7 cellular contexts compared by ENCODE assay signal in genomic region chr12:47391566-47391965, GRCh38.
DNase-seq lines count a peak whose midpoint lies in the region; ATAC-seq and TF ChIP-seq lines count a peak whose summit lies in the region.

No MANE protein-coding gene starts in this region.

- no peaks in the 10 kb centered on the region for H3K27me3 ChIP-seq in stomach

- H3K27ac ChIP-seq in VCaP, result peak overlapping the region; percentile 64; the same call in 1 of the 2 replicates
- no peak overlapping the region for H3K27ac ChIP-seq in stomach

- H3K9me3 Mint-ChIP-seq in natural killer cell, result peaks cover 0 to 5% of the 10 kb centered on the region in 2 donors

- H3K4me3 ChIP-seq in stomach, result no peak overlapping the region

- H3K36me3 Mint-ChIP-seq in natural killer cell, result no peaks in the 10 kb centered on the region

- H3K4me1 Mint-ChIP-seq in natural killer cell, result peaks cover 42 to 46% of the 10 kb centered on the region in 2 donors

- DNase-seq in activated T-helper 9 cell treated with anti-CD3 and anti-CD28 coated beads, Interleukin-2, amount 50 U/mL, for 16 hours (ENCODE audit: low read depth), result peak; percentile 41
- DNase-seq in natural killer cell (peak; percentile 60), stomach (peak; percentile 26), mucosa of gallbladder (ENCODE audit: low spot score) (no peak), D341Med (ENCODE audit: low spot score) (no peak)

- TF ChIP-seq EP300 in stomach (IDR thresholded peaks at IDR 0.05), result no peak

- peaks cover 0 to 2% (median under 1%) of the 10 kb centered on the region in 4 donors for H3K9me3 ChIP-seq in stomach

- peak overlapping the region; percentile 82 for H3K4me3 Mint-ChIP-seq in natural killer cell

- ATAC-seq in natural killer cell, result peak; percentile 80 to 90 (median 89)
- no peak for ATAC-seq in HG03378 (IDR thresholded peaks at IDR 0.05; ENCODE audit: unreplicated experiment)

- intact Hi-C loops in natural killer cell (cut with micrococcal nuclease) (loop anchor here (1.0 to 10.0 kb wide), 5 partner anchors 74 to 1176 kb away; partner anchors contain the start of gene HDAC7), stomach (cut with DNase I; ENCODE audit: low total_unique reads) (no loop called here)

- no peaks in the 10 kb centered on the region for H3K36me3 ChIP-seq in stomach

- H3K4me1 ChIP-seq in stomach, result peaks cover 0 to 19% (median 6%) of the 10 kb centered on the region in 4 donors

- TF ChIP-seq POLR2A in stomach (IDR thresholded peaks at IDR 0.05), result no peak

- no peak for TF ChIP-seq CTCF in VCaP (conservative IDR thresholded peaks at IDR 0.05)
- no peak for TF ChIP-seq CTCF in natural killer cell (IDR thresholded peaks at IDR 0.05)
- TF ChIP-seq CTCF in stomach (IDR thresholded peaks at IDR 0.05), result no peak

- no peaks in the 10 kb centered on the region for H3K27me3 Mint-ChIP-seq in natural killer cell (ENCODE audit: low read depth in 2 of 2)

- WGBS in stomach, 5 donors, result 68 to 85% (median 84%) methylated on average over 7 of the region's 7 CpGs

- H3K27ac Mint-ChIP-seq in natural killer cell, result peak overlapping the region; percentile 89 to 95

Comparison
In these comparisons a context has a peak if more than half of its experiments do, and no peak if none do; other contexts are left out.
1. DNase-seq: peak in activated T-helper 9 cell treated with anti-CD3 and anti-CD28 coated beads, Interleukin-2, amount 50 U/mL, for 16 hours (single experiment), natural killer cell (single experiment) and stomach (single experiment); none in mucosa of gallbladder (single experiment) and D341Med (single experiment).